In the genomic region with DNA sequence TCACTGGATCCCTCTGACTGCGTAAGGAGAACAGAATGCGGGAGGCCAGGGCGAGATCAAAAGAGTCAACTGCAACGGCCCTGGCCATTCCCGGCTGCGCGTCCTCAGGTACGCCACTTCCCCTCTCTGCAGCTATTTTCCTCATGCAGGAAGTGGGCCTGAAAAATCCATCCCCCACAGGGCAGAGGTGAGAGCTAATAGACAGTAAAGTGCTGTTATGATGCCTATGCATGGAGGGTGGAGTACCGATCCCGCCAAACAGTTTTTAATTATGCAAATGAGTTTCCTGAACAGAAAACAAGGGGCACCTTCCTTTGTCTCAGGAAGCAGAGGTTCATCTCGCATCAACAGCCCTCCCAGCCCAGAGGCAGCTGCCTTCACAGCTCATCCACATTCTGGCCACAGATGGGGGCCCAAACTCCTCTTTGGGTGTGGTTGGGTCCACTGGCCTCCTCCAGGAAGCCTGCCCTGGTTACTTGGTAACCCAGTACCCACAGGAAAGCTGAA, we compare ENCODE assay signal across 1 cellular context.
A peak's percentile ranks its signal among the peaks of the same experiment; 100 is the strongest.
TF ChIP-seq lines count a peak whose summit lies in the region.

No MANE protein-coding gene starts in this region.

TF ChIP-seq in GM12878, 131 proteins besides CTCF, POLR2A, EP300 and RAD21 (continued from another document and continues in another):
- TF ChIP-seq, protein P1, sequence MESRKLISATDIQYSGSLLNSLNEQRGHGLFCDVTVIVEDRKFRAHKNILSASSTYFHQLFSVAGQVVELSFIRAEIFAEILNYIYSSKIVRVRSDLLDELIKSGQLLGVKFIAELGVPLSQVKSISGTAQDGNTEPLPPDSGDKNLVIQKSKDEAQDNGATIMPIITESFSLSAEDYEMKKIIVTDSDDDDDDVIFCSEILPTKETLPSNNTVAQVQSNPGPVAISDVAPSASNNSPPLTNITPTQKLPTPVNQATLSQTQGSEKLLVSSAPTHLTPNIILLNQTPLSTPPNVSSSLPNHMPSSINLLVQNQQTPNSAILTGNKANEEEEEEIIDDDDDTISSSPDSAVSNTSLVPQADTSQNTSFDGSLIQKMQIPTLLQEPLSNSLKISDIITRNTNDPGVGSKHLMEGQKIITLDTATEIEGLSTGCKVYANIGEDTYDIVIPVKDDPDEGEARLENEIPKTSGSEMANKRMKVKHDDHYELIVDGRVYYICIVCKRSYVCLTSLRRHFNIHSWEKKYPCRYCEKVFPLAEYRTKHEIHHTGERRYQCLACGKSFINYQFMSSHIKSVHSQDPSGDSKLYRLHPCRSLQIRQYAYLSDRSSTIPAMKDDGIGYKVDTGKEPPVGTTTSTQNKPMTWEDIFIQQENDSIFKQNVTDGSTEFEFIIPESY (IDR thresholded peaks at IDR 0.05), result no peak
- TF ChIP-seq, protein P2, sequence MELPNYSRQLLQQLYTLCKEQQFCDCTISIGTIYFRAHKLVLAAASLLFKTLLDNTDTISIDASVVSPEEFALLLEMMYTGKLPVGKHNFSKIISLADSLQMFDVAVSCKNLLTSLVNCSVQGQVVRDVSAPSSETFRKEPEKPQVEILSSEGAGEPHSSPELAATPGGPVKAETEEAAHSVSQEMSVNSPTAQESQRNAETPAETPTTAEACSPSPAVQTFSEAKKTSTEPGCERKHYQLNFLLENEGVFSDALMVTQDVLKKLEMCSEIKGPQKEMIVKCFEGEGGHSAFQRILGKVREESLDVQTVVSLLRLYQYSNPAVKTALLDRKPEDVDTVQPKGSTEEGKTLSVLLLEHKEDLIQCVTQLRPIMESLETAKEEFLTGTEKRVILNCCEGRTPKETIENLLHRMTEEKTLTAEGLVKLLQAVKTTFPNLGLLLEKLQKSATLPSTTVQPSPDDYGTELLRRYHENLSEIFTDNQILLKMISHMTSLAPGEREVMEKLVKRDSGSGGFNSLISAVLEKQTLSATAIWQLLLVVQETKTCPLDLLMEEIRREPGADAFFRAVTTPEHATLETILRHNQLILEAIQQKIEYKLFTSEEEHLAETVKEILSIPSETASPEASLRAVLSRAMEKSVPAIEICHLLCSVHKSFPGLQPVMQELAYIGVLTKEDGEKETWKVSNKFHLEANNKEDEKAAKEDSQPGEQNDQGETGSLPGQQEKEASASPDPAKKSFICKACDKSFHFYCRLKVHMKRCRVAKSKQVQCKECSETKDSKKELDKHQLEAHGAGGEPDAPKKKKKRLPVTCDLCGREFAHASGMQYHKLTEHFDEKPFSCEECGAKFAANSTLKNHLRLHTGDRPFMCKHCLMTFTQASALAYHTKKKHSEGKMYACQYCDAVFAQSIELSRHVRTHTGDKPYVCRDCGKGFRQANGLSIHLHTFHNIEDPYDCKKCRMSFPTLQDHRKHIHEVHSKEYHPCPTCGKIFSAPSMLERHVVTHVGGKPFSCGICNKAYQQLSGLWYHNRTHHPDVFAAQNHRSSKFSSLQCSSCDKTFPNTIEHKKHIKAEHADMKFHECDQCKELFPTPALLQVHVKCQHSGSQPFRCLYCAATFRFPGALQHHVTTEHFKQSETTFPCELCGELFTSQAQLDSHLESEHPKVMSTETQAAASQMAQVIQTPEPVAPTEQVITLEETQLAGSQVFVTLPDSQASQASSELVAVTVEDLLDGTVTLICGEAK (IDR thresholded peaks at IDR 0.05; ENCODE audit: borderline replicate concordance), result no peak; the same call in 1 of the 2 replicates
- TF ChIP-seq YY1 (IDR thresholded peaks at IDR 0.05; ENCODE audit: low read depth, low read length), result no peak
- TF ChIP-seq, protein P3, sequence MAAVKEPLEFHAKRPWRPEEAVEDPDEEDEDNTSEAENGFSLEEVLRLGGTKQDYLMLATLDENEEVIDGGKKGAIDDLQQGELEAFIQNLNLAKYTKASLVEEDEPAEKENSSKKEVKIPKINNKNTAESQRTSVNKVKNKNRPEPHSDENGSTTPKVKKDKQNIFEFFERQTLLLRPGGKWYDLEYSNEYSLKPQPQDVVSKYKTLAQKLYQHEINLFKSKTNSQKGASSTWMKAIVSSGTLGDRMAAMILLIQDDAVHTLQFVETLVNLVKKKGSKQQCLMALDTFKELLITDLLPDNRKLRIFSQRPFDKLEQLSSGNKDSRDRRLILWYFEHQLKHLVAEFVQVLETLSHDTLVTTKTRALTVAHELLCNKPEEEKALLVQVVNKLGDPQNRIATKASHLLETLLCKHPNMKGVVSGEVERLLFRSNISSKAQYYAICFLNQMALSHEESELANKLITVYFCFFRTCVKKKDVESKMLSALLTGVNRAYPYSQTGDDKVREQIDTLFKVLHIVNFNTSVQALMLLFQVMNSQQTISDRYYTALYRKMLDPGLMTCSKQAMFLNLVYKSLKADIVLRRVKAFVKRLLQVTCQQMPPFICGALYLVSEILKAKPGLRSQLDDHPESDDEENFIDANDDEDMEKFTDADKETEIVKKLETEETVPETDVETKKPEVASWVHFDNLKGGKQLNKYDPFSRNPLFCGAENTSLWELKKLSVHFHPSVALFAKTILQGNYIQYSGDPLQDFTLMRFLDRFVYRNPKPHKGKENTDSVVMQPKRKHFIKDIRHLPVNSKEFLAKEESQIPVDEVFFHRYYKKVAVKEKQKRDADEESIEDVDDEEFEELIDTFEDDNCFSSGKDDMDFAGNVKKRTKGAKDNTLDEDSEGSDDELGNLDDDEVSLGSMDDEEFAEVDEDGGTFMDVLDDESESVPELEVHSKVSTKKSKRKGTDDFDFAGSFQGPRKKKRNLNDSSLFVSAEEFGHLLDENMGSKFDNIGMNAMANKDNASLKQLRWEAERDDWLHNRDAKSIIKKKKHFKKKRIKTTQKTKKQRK (IDR thresholded peaks at IDR 0.05; ENCODE audit: low read depth, low read length), result no peak
- no peak for TF ChIP-seq TCF7 (IDR thresholded peaks at IDR 0.05; ENCODE audit: borderline replicate concordance)
- TF ChIP-seq NR2F1 (conservative IDR thresholded peaks at IDR 0.05), result peak; percentile 74
- no peak for TF ChIP-seq MEF2A (IDR thresholded peaks at IDR 0.05; ENCODE audit: insufficient read depth, low read depth, low read length)
- TF ChIP-seq EGR1 (IDR thresholded peaks at IDR 0.05; ENCODE audit: borderline replicate concordance in 1 of 2, low read depth in 2 of 2, low read length in 2 of 2), result 0 out of 3 replicates have a peak, but pooled peaks of 1 of the 2 experiments have one; percentile 2
- TF ChIP-seq CHD1 (IDR thresholded peaks at IDR 0.05; ENCODE audit: low read depth, low read length), result no peak
- TF ChIP-seq BRCA1 (IDR thresholded peaks at IDR 0.05; ENCODE audit: low read depth, low read length), result no peak
- TF ChIP-seq SMAD1 (IDR thresholded peaks at IDR 0.05; ENCODE audit: low read depth, partially characterized antibody), result no peak
- TF ChIP-seq, protein P4, sequence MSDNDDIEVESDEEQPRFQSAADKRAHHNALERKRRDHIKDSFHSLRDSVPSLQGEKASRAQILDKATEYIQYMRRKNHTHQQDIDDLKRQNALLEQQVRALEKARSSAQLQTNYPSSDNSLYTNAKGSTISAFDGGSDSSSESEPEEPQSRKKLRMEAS (IDR thresholded peaks at IDR 0.05; ENCODE audit: low read depth, low read length), result no peak
- TF ChIP-seq RB1 (IDR thresholded peaks at IDR 0.05; ENCODE audit: borderline replicate concordance), result no peak
- TF ChIP-seq BHLHE40 (IDR thresholded peaks at IDR 0.05; ENCODE audit: borderline replicate concordance in 1 of 2, low read depth in 2 of 2, low read length in 1 of 2), result no peak
- TF ChIP-seq WRNIP1 (IDR thresholded peaks at IDR 0.05; ENCODE audit: borderline replicate concordance, low read depth, low read length), result no peak
- no peak for TF ChIP-seq FOXM1 (IDR thresholded peaks at IDR 0.05; ENCODE audit: low read depth, low read length)
- no peak for TF ChIP-seq TCF3 (IDR thresholded peaks at IDR 0.05; ENCODE audit: borderline replicate concordance, insufficient read depth, low read depth, low read length)
- TF ChIP-seq SUZ12 (IDR thresholded peaks at IDR 0.05; ENCODE audit: unreplicated experiment), result no peak
- peak; percentile 53; the same call in 1 of the 2 replicates for TF ChIP-seq MYB (IDR thresholded peaks at IDR 0.05; ENCODE audit: borderline replicate concordance, low read depth, low read length)
- TF ChIP-seq, protein P5, sequence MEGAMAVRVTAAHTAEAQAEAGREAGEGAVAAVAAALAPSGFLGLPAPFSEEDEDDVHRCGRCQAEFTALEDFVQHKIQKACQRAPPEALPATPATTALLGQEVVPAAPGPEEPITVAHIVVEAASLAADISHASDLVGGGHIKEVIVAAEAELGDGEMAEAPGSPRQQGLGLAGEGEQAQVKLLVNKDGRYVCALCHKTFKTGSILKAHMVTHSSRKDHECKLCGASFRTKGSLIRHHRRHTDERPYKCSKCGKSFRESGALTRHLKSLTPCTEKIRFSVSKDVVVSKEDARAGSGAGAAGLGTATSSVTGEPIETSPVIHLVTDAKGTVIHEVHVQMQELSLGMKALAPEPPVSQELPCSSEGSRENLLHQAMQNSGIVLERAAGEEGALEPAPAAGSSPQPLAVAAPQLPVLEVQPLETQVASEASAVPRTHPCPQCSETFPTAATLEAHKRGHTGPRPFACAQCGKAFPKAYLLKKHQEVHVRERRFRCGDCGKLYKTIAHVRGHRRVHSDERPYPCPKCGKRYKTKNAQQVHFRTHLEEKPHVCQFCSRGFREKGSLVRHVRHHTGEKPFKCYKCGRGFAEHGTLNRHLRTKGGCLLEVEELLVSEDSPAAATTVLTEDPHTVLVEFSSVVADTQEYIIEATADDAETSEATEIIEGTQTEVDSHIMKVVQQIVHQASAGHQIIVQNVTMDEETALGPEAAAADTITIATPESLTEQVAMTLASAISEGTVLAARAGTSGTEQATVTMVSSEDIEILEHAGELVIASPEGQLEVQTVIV (IDR thresholded peaks at IDR 0.05; ENCODE audit: borderline replicate concordance, partially characterized antibody), result no peak
- no peak for TF ChIP-seq HDAC6 (IDR thresholded peaks at IDR 0.05; ENCODE audit: unreplicated experiment)
- 0 out of 2 replicates have a peak, but pooled peaks have one; percentile 29 for TF ChIP-seq GATAD2B (conservative IDR thresholded peaks at IDR 0.05; ENCODE audit: low read depth)
- TF ChIP-seq, protein P6, sequence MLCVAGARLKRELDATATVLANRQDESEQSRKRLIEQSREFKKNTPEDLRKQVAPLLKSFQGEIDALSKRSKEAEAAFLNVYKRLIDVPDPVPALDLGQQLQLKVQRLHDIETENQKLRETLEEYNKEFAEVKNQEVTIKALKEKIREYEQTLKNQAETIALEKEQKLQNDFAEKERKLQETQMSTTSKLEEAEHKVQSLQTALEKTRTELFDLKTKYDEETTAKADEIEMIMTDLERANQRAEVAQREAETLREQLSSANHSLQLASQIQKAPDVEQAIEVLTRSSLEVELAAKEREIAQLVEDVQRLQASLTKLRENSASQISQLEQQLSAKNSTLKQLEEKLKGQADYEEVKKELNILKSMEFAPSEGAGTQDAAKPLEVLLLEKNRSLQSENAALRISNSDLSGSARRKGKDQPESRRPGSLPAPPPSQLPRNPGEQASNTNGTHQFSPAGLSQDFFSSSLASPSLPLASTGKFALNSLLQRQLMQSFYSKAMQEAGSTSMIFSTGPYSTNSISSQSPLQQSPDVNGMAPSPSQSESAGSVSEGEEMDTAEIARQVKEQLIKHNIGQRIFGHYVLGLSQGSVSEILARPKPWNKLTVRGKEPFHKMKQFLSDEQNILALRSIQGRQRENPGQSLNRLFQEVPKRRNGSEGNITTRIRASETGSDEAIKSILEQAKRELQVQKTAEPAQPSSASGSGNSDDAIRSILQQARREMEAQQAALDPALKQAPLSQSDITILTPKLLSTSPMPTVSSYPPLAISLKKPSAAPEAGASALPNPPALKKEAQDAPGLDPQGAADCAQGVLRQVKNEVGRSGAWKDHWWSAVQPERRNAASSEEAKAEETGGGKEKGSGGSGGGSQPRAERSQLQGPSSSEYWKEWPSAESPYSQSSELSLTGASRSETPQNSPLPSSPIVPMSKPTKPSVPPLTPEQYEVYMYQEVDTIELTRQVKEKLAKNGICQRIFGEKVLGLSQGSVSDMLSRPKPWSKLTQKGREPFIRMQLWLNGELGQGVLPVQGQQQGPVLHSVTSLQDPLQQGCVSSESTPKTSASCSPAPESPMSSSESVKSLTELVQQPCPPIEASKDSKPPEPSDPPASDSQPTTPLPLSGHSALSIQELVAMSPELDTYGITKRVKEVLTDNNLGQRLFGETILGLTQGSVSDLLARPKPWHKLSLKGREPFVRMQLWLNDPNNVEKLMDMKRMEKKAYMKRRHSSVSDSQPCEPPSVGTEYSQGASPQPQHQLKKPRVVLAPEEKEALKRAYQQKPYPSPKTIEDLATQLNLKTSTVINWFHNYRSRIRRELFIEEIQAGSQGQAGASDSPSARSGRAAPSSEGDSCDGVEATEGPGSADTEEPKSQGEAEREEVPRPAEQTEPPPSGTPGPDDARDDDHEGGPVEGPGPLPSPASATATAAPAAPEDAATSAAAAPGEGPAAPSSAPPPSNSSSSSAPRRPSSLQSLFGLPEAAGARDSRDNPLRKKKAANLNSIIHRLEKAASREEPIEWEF (IDR thresholded peaks at IDR 0.05; ENCODE audit: insufficient replicate concordance, low read depth, low read length), result no peak
- TF ChIP-seq, protein P7, sequence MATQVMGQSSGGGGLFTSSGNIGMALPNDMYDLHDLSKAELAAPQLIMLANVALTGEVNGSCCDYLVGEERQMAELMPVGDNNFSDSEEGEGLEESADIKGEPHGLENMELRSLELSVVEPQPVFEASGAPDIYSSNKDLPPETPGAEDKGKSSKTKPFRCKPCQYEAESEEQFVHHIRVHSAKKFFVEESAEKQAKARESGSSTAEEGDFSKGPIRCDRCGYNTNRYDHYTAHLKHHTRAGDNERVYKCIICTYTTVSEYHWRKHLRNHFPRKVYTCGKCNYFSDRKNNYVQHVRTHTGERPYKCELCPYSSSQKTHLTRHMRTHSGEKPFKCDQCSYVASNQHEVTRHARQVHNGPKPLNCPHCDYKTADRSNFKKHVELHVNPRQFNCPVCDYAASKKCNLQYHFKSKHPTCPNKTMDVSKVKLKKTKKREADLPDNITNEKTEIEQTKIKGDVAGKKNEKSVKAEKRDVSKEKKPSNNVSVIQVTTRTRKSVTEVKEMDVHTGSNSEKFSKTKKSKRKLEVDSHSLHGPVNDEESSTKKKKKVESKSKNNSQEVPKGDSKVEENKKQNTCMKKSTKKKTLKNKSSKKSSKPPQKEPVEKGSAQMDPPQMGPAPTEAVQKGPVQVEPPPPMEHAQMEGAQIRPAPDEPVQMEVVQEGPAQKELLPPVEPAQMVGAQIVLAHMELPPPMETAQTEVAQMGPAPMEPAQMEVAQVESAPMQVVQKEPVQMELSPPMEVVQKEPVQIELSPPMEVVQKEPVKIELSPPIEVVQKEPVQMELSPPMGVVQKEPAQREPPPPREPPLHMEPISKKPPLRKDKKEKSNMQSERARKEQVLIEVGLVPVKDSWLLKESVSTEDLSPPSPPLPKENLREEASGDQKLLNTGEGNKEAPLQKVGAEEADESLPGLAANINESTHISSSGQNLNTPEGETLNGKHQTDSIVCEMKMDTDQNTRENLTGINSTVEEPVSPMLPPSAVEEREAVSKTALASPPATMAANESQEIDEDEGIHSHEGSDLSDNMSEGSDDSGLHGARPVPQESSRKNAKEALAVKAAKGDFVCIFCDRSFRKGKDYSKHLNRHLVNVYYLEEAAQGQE (IDR thresholded peaks at IDR 0.05; ENCODE audit: low read depth, low read length), result no peak
- TF ChIP-seq, protein P8, sequence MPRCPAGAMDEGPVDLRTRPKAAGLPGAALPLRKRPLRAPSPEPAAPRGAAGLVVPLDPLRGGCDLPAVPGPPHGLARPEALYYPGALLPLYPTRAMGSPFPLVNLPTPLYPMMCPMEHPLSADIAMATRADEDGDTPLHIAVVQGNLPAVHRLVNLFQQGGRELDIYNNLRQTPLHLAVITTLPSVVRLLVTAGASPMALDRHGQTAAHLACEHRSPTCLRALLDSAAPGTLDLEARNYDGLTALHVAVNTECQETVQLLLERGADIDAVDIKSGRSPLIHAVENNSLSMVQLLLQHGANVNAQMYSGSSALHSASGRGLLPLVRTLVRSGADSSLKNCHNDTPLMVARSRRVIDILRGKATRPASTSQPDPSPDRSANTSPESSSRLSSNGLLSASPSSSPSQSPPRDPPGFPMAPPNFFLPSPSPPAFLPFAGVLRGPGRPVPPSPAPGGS (IDR thresholded peaks at IDR 0.05; ENCODE audit: borderline replicate concordance, insufficient read depth, low read depth, low read length, poor library complexity, severe bottlenecking), result no peak
- no peak for TF ChIP-seq FOS (IDR thresholded peaks at IDR 0.05; ENCODE audit: borderline replicate concordance, extremely low read depth, insufficient read length)
- no peak for TF ChIP-seq SUPT20H (IDR thresholded peaks at IDR 0.05; ENCODE audit: borderline replicate concordance, control insufficient read depth, low read depth, low read length)
- TF ChIP-seq POU2F2 (IDR thresholded peaks at IDR 0.05; ENCODE audit: borderline replicate concordance, low read depth, low read length), result peak; percentile 90
